Comparison of ENCODE assay signal across 9 cellular contexts in genomic region chr20:760751-761417, GRCh38. TPM values are rescaled to one million over a fixed set of nuclear protein-coding genes. Genes with fewer than 3 reads are reported as not detected.
DNase-seq lines count a peak whose midpoint lies in the region; ATAC-seq and TF ChIP-seq lines count a peak whose summit lies in the region.
"Had no signal": no experiment of that assay in that cellular context is flagged by ENCODE, and none has a peak within 500 bp of the region (broad histone marks: within the 10 kb centered on the region; RNA-seq: fewer than 3 reads in every experiment).

No MANE protein-coding gene starts in this region.

- ATAC-seq in GM18867 (IDR thresholded peaks at IDR 0.05; ENCODE audit: unreplicated experiment): no peak

- TF ChIP-seq POLR2A in lower leg skin (IDR thresholded peaks at IDR 0.05): no peak

- H3K27me3 ChIP-seq in SJCRH30: peaks cover 11% of the 10 kb centered on the region; the same call in 1 of the 2 replicates
- H3K27me3 ChIP-seq: BLaER1 treated with 17β-estradiol and CSF1 and Interleukin-3, amounts not matched to agents 10 nM and 100 nM had no signal

- H3K27ac ChIP-seq in VCaP (no peak overlapping the region; the same call in 1 of the 2 replicates), SJCRH30 (no peak overlapping the region)
- H3K27ac ChIP-seq: BLaER1 treated with 17β-estradiol and CSF1 and Interleukin-3, amounts not matched to agents 10 nM and 100 nM had no signal

- intact Hi-C loops in lower leg skin (cut with DNase I; ENCODE audit: low total_unique reads): no loop called here

- 44 to 46% methylated on average over 44 of the region's 44 CpGs for WGBS in lower leg skin, 2 donors

- H3K4me3 ChIP-seq in fibroblast of mammary gland (ENCODE audit: control insufficient read depth, low read depth, low read length) (no peak overlapping the region), retinal pigment epithelial cell (ENCODE audit: low read length) (no peak overlapping the region), SJCRH30 (no peak overlapping the region), lower leg skin (ENCODE audit: low read depth, poor library complexity, severe bottlenecking) (no peak overlapping the region)
- H3K4me3 ChIP-seq: BLaER1 treated with 17β-estradiol and CSF1 and Interleukin-3, amounts not matched to agents 10 nM and 100 nM had no signal

- no peaks in the 10 kb centered on the region for H3K36me3 ChIP-seq in SJCRH30
- H3K36me3 ChIP-seq: BLaER1 treated with 17β-estradiol and CSF1 and Interleukin-3, amounts not matched to agents 10 nM and 100 nM had no signal

- no peaks in the 10 kb centered on the region for H3K4me1 ChIP-seq in SJCRH30

- peak; percentile 55 for TF ChIP-seq CTCF in VCaP (conservative IDR thresholded peaks at IDR 0.05)
- peak; percentile 51 for TF ChIP-seq CTCF in fibroblast of mammary gland (conservative IDR thresholded peaks at IDR 0.05; ENCODE audit: control insufficient read depth, insufficient read depth, low read depth, low read length)
- peak; percentile 65 for TF ChIP-seq CTCF in retinal pigment epithelial cell (conservative IDR thresholded peaks at IDR 0.05; ENCODE audit: low read depth, low read length)
- TF ChIP-seq CTCF in lower leg skin (IDR thresholded peaks at IDR 0.05): no peak

- peak; percentile 41 for DNase-seq in NCI-H748 (lab: John Stamatoyannopoulos, UW; ENCODE audit: unreplicated experiment)
- no peak for DNase-seq in NCI-H748 treated with DMSO at 0.1 percent for 48 hours (lab: John Stamatoyannopoulos, UW)
- DNase-seq in fibroblast of mammary gland (ENCODE audit: low read depth): peak; percentile 13
- DNase-seq in retinal pigment epithelial cell (ENCODE audit: low read depth): no peak
- no peak for DNase-seq in SJCRH30
- DNase-seq in lower leg skin (ENCODE audit: low spot score in 2 of 2): no peak

- no peaks in the 10 kb centered on the region for H3K9me3 ChIP-seq in SJCRH30 (replicated peaks)
- H3K9me3 ChIP-seq: BLaER1 treated with 17β-estradiol and CSF1 and Interleukin-3, amounts not matched to agents 10 nM and 100 nM had no signal

RNA-seq across cellular contexts. Expression of gene SLC52A3, which starts 7.4 kb away (rescaled TPM):
- total RNA-seq in SJCRH30 (2014; rRNA removed; shearing (Covaris generic)): 0.03 TPM in 1 of 2 replicates, not detected in the other
- total RNA-seq in lower leg skin: 1 to 10 TPM; 2.2 to 7.5 (median 3.0) TPM

Comparison
In these comparisons a context has a peak if more than half of its experiments do, and no peak if none do; other contexts are left out.
1. DNase-seq: peak in NCI-H748 (single experiment) and fibroblast of mammary gland (single experiment); none in NCI-H748 treated with DMSO at 0.1 percent for 48 hours (single experiment), retinal pigment epithelial cell (single experiment), SJCRH30 (0 of 2) and lower leg skin (0 of 2).
2. CTCF ChIP-seq: peak in VCaP (single experiment), fibroblast of mammary gland (single experiment) and retinal pigment epithelial cell (single experiment); none in lower leg skin (0 of 3).